In genomic region chr1:224755586-224755985, GRCh38 we compare ENCODE assay signal across 24 cellular contexts.
A peak's percentile ranks its signal among the peaks of the same experiment; 100 is the strongest.
DNase-seq lines count a peak whose midpoint lies in the region; TF ChIP-seq lines count a peak whose summit lies in the region.
"Had no signal": no experiment of that assay in that cellular context is flagged by ENCODE, and none has a peak within 500 bp of the region (broad histone marks: within the 10 kb centered on the region; RNA-seq: fewer than 3 reads in every experiment).

No MANE protein-coding gene starts in this region.

- BruUV-seq in PC-9 (replicated peaks; lab: Mats Ljungman, UMichigan): no TSS peak

- CTCF ChIA-PET in PC-9 (lab: Charles Lee): no interaction called here

- no peak for TF ChIP-seq POLR2A in vagina (IDR thresholded peaks at IDR 0.05)

- H3K4me3 Mint-ChIP-seq in osteocyte (ENCODE audit: unreplicated experiment) (no peak overlapping the region), immature natural killer cell (no peak overlapping the region)
- H3K4me3 Mint-ChIP-seq: CD14-positive monocyte; CD4-positive, alpha-beta memory T cell; CD4-positive, CD25-positive, alpha-beta regulatory T cell; CD8-positive, alpha-beta memory T cell had no signal

- no peaks in the 10 kb centered on the region for H3F3A ChIP-seq in PC-9 (ENCODE audit: insufficient read depth, low read depth)

- no peaks in the 10 kb centered on the region for H3K9me2 ChIP-seq in PC-9 (ENCODE audit: insufficient read depth)

- no peak overlapping the region for H2AFZ ChIP-seq in PC-9

- intact Hi-C loops in vagina (cut with DNase I) (no loop called here), PC-9 (cut with micrococcal nuclease; ENCODE audit: unreplicated experiment) (no loop called here)

- H3K27ac Mint-ChIP-seq in osteocyte (ENCODE audit: unreplicated experiment) (no peak overlapping the region), immature natural killer cell (no peak overlapping the region)
- H3K27ac Mint-ChIP-seq: CD14-positive monocyte; CD4-positive, alpha-beta memory T cell; CD4-positive, CD25-positive, alpha-beta regulatory T cell; CD8-positive, alpha-beta memory T cell had no signal

- H3K27me3 Mint-ChIP-seq in osteocyte (ENCODE audit: unreplicated experiment) (no peaks in the 10 kb centered on the region), immature natural killer cell (ENCODE audit: low read depth in 3 of 3) (peaks cover 0 to 12% (median 11%) of the 10 kb centered on the region in 3 donors)

- H3K4me3 ChIP-seq in vagina: no peak overlapping the region
- no peak overlapping the region for H3K4me3 ChIP-seq in PC-9
- H3K4me3 ChIP-seq: BLaER1, GM12878 had no signal

- H4K20me1 ChIP-seq in PC-9 (ENCODE audit: insufficient read depth): no peaks in the 10 kb centered on the region
- H4K20me1 ChIP-seq: BLaER1 had no signal

- H3K4me2 ChIP-seq in PC-9: no peak overlapping the region
- H3K4me2 ChIP-seq: BLaER1 had no signal

- H3K36me3 Mint-ChIP-seq in osteocyte (ENCODE audit: unreplicated experiment) (no peaks in the 10 kb centered on the region), immature natural killer cell (peaks cover 0 to 4% (median 3%) of the 10 kb centered on the region in 3 donors)
- H3K36me3 Mint-ChIP-seq: CD14-positive monocyte; CD4-positive, alpha-beta memory T cell; CD4-positive, CD25-positive, alpha-beta regulatory T cell had no signal

- H3K4me1 ChIP-seq in vagina (no peaks in the 10 kb centered on the region), PC-9 (replicated peaks; ENCODE audit: insufficient read depth) (no peaks in the 10 kb centered on the region)
- H3K4me1 ChIP-seq: BE2C had no signal

- POLR2A ChIA-PET in PC-9 (lab: Charles Lee; ENCODE audit: unreplicated experiment): no interaction called here

- H3K36me3 ChIP-seq in vagina (no peaks in the 10 kb centered on the region), PC-9 (ENCODE audit: low read depth) (no peaks in the 10 kb centered on the region)
- H3K36me3 ChIP-seq: BE2C, BLaER1 had no signal

- TF ChIP-seq CTCF in osteocyte (IDR thresholded peaks at IDR 0.05) (no peak), vagina (IDR thresholded peaks at IDR 0.05) (no peak), PC-9 (conservative IDR thresholded peaks at IDR 0.05) (no peak)

- no peaks in the 10 kb centered on the region for H3K27me3 ChIP-seq in vagina
- H3K27me3 ChIP-seq in PC-9 (ENCODE audit: insufficient read depth, low read depth): no peaks in the 10 kb centered on the region
- H3K27me3 ChIP-seq: BE2C, BLaER1 had no signal

- peaks cover 11% of the 10 kb centered on the region for H3K9me3 Mint-ChIP-seq in osteocyte (ENCODE audit: unreplicated experiment)
- H3K9me3 Mint-ChIP-seq in immature natural killer cell: peaks cover 2 to 11% (median 5%) of the 10 kb centered on the region in 6 donors

- H3K27ac ChIP-seq in vagina (no peak overlapping the region), PC-9 (no peak overlapping the region)
- H3K27ac ChIP-seq: BLaER1 had no signal

- H3K9me3 ChIP-seq in vagina (no peaks in the 10 kb centered on the region), PC-9 (ENCODE audit: insufficient read depth, low read depth) (peaks cover 12% of the 10 kb centered on the region; the same call in 1 of the 2 replicates)
- H3K9me3 ChIP-seq: BE2C had no signal

- DNase-seq in islet precursor cell: peak; percentile 27
- DNase-seq in osteocyte (ENCODE audit: extremely low spot score, unreplicated experiment): peak; percentile 69
- DNase-seq in vagina (ENCODE audit: extremely low spot score in 2 of 2): peak; percentile 69 to 79
- no peak for DNase-seq in central memory CD4-positive, alpha-beta T cell
- DNase-seq in immature natural killer cell: no peak
- no peak for DNase-seq in PC-9
- DNase-seq: 8988T; ACHN; BE2C; C1 segment of cervical spinal cord; CD4-positive, alpha-beta memory T cell; CD4-positive, CD25-positive, alpha-beta regulatory T cell; CD8-positive, alpha-beta memory T cell; COR-L47; DMS 273 treated with DMSO at 0.1 percent for 48 hours; DMS153; DMS53; DMS79; DND-41; EL; GDM1 had no signal

- H3K4me1 Mint-ChIP-seq in osteocyte (ENCODE audit: unreplicated experiment): no peaks in the 10 kb centered on the region
- no peaks in the 10 kb centered on the region for H3K4me1 Mint-ChIP-seq in immature natural killer cell
- H3K4me1 Mint-ChIP-seq: CD8-positive, alpha-beta memory T cell had no signal

- no peaks in the 10 kb centered on the region for H3K79me2 ChIP-seq in PC-9 (ENCODE audit: low read depth)

Comparison
In these comparisons a context has a peak if more than half of its experiments do, and no peak if none do; other contexts are left out.
1. DNase-seq: peak in islet precursor cell (single experiment), osteocyte (single experiment) and vagina (2 of 2); none in central memory CD4-positive, alpha-beta T cell (single experiment), immature natural killer cell (0 of 3) and PC-9 (0 of 2).